Comparison of ENCODE assay signal across 9 cellular contexts in genomic region chr1:242523968-242524570, GRCh38. TPM values are rescaled to one million over a fixed set of nuclear protein-coding genes. Genes with fewer than 3 reads are reported as not detected.
DNase-seq lines count a peak whose midpoint lies in the region; ATAC-seq, FAIRE-seq and TF ChIP-seq lines count a peak whose summit lies in the region.
"Had no signal": no experiment of that assay in that cellular context is flagged by ENCODE, and none has a peak within 500 bp of the region (broad histone marks: within the 10 kb centered on the region; RNA-seq: fewer than 3 reads in every experiment).

No MANE protein-coding gene starts in this region.

- H4K8ac ChIP-seq in mesenchymal stem cell (ENCODE audit: low read length) = no peak overlapping the region

- peak overlapping the region; percentile 97 for H3K4me2 ChIP-seq in mesenchymal stem cell (ENCODE audit: low read length, poor library complexity, severe bottlenecking)

- H3K9ac ChIP-seq in colonic mucosa (ENCODE audit: low read depth in 2 of 2, low read length in 2 of 2) (no peak overlapping the region), mesenchymal stem cell (ENCODE audit: low read length) (no peak overlapping the region)

- H3K14ac ChIP-seq in mesenchymal stem cell (ENCODE audit: low read length in 2 of 2) = no peak overlapping the region

- no peak overlapping the region for H2BK15ac ChIP-seq in mesenchymal stem cell (ENCODE audit: low read depth, poor library complexity, severe bottlenecking)

- intact Hi-C loops in colonic mucosa (cut with DNase I) = no loop called here

- FAIRE-seq in urothelium cell line (lab: Jason Lieb, UNC) = no peak

- no peaks in the 10 kb centered on the region for H3K79me1 ChIP-seq in mesenchymal stem cell (replicated peaks; ENCODE audit: low read length, poor library complexity, severe bottlenecking)

- DNase-seq in NCI-H2081 (lab: John Stamatoyannopoulos, UW) (peak; percentile 80 to 84), NCI-H2081 treated with DMSO at 0.1 percent for 48 hours (lab: John Stamatoyannopoulos, UW) (no peak), NCI-H446 treated with DMSO at 0.1 percent for 48 hours (lab: John Stamatoyannopoulos, UW) (peak; percentile 62), colonic mucosa (no peak), mesenchymal stem cell (no peak), urothelium cell line (ENCODE audit: low spot score) (peak; percentile 86)
- DNase-seq in stimulated activated naive CD4-positive, alpha-beta T cell treated with Interleukin-2 at 50 U/mL for 16 hours (lab: John Stamatoyannopoulos, UW) = no peak
- DNase-seq: CD4-positive, CD25-positive, alpha-beta regulatory T cell had no signal

- ATAC-seq in HG03521 (IDR thresholded peaks at IDR 0.05; ENCODE audit: unreplicated experiment) = no peak

- H2AK5ac ChIP-seq in mesenchymal stem cell (ENCODE audit: low read length, severe bottlenecking) = no peak overlapping the region

- no peak overlapping the region for H2BK12ac ChIP-seq in mesenchymal stem cell (ENCODE audit: low read length in 2 of 2)

- peaks cover 27% of the 10 kb centered on the region for H3K27me3 ChIP-seq in colonic mucosa
- H3K27me3 ChIP-seq in mesenchymal stem cell (ENCODE audit: control insufficient read depth in 1 of 2, insufficient read depth in 1 of 2, low read length in 2 of 2) = peaks cover 40 to 53% of the 10 kb centered on the region in 2 experiments

- H2AFZ ChIP-seq in mesenchymal stem cell (ENCODE audit: low read depth, low read length) = no peak overlapping the region

- WGBS in mesenchymal stem cell = under 1% methylated on average over 41 of the region's 70 CpGs

- H3K27ac ChIP-seq in colonic mucosa = no peak overlapping the region
- no peak overlapping the region for H3K27ac ChIP-seq in mesenchymal stem cell (ENCODE audit: low read length, poor library complexity, severe bottlenecking)

- no peaks in the 10 kb centered on the region for H3K4me1 ChIP-seq in colonic mucosa
- H3K4me1 ChIP-seq in mesenchymal stem cell (ENCODE audit: control insufficient read depth, insufficient read depth, low read depth, low read length) = peaks cover 16% of the 10 kb centered on the region

- TF ChIP-seq CTCF in colonic mucosa (IDR thresholded peaks at IDR 0.05) = no peak

- H3K23ac ChIP-seq in mesenchymal stem cell (ENCODE audit: low read length in 2 of 2) = no peak overlapping the region

- peak overlapping the region; percentile 11 for H3K4me3 ChIP-seq in colonic mucosa
- H3K4me3 ChIP-seq in mesenchymal stem cell (ENCODE audit: insufficient read depth in 1 of 2, low read depth in 1 of 2, low read length in 2 of 2) = peak overlapping the region; percentile 39 to 63

- H3K4ac ChIP-seq in mesenchymal stem cell (ENCODE audit: low read depth in 1 of 2, low read length in 2 of 2) = no peak overlapping the region

- H3K9me3 ChIP-seq in colonic mucosa = no peaks in the 10 kb centered on the region
- H3K9me3 ChIP-seq in mesenchymal stem cell (ENCODE audit: control insufficient read depth, low read length) = no peaks in the 10 kb centered on the region

- H3K18ac ChIP-seq in mesenchymal stem cell (ENCODE audit: low read depth in 1 of 2, low read length in 2 of 2) = no peak overlapping the region

- H3K36me3 ChIP-seq in colonic mucosa = no peaks in the 10 kb centered on the region
- H3K36me3 ChIP-seq in mesenchymal stem cell (ENCODE audit: control insufficient read depth in 1 of 2, insufficient read depth in 2 of 2, low read depth in 1 of 2, low read length in 2 of 2) = no peaks in the 10 kb centered on the region

- H4K91ac ChIP-seq in mesenchymal stem cell (ENCODE audit: low read length) = no peak overlapping the region

- H2BK5ac ChIP-seq in mesenchymal stem cell (ENCODE audit: low read depth, low read length, poor library complexity, severe bottlenecking) = no peak overlapping the region

- H2BK120ac ChIP-seq in mesenchymal stem cell (ENCODE audit: low read depth, low read length) = no peak overlapping the region

RNA-seq across cellular contexts. Expression of gene PLD5, which starts 0.4 kb away (rescaled TPM):
- under 1 TPM in 1 of 2 donors, not detected in 1; 0.27 TPM for total RNA-seq in colonic mucosa
- polyA plus RNA-seq in mesenchymal stem cell (2013, experiment 1 of 2) = not detected
- not detected for polyA plus RNA-seq in mesenchymal stem cell (2013, experiment 2 of 2)
- total RNA-seq: CD4-positive, CD25-positive, alpha-beta regulatory T cell had no signal
- polyA plus RNA-seq: CD4-positive, CD25-positive, alpha-beta regulatory T cell had no signal

Comparison
In these comparisons a context has a peak if more than half of its experiments do, and no peak if none do; other contexts are left out.
1. DNase-seq: peak in NCI-H2081 (2 of 2), NCI-H446 treated with DMSO at 0.1 percent for 48 hours (single experiment) and urothelium cell line (single experiment); none in NCI-H2081 treated with DMSO at 0.1 percent for 48 hours (single experiment), colonic mucosa (single experiment), mesenchymal stem cell (single experiment) and stimulated activated naive CD4-positive, alpha-beta T cell treated with Interleukin-2 at 50 U/mL for 16 hours (single experiment).